6 cellular contexts compared by ENCODE assay signal in genomic region chr6:28266563-28266961, GRCh38. TPM values are rescaled to one million over a fixed set of nuclear protein-coding genes. Genes with fewer than 3 reads are reported as not detected.
DNase-seq lines count a peak whose midpoint lies in the region; ATAC-seq and TF ChIP-seq lines count a peak whose summit lies in the region.

No MANE protein-coding gene starts in this region.

- H3K9me3 ChIP-seq in HAP-1: no peaks in the 10 kb centered on the region

- H3K27ac Mint-ChIP-seq in stimulated activated effector memory CD8-positive, alpha-beta T cell treated with anti-CD3 and anti-CD28 coated beads, Interleukin-12 subunit alpha, Interleukin-12 subunit beta, amount 100 ng/mL, for 72 hours: no peak overlapping the region

- no peaks in the 10 kb centered on the region for H3K9me3 Mint-ChIP-seq in stimulated activated effector memory CD8-positive, alpha-beta T cell treated with anti-CD3 and anti-CD28 coated beads, Interleukin-12 subunit alpha, Interleukin-12 subunit beta, amount 100 ng/mL, for 72 hours

- TF ChIP-seq CTCF in dorsolateral prefrontal cortex (IDR thresholded peaks at IDR 0.05 in 54 of 56, conservative IDR thresholded peaks at IDR 0.05 in 2 of 56; ENCODE audit: low read depth in 1 of 56, partially characterized antibody in 56 of 56): no peak
- TF ChIP-seq CTCF in retinal pigment epithelial cell (conservative IDR thresholded peaks at IDR 0.05; ENCODE audit: low read depth, low read length): no peak

- ATAC-seq in GM18511 (IDR thresholded peaks at IDR 0.05; ENCODE audit: unreplicated experiment): no peak
- ATAC-seq in stimulated activated effector memory CD8-positive, alpha-beta T cell treated with anti-CD3 and anti-CD28 coated beads, Interleukin-12 subunit alpha, Interleukin-12 subunit beta, amount 100 ng/mL, for 72 hours: no peak

- H3K36me3 ChIP-seq in HAP-1 (replicated peaks): no peaks in the 10 kb centered on the region

- H3K4me1 ChIP-seq in HAP-1: peaks cover 8% of the 10 kb centered on the region

- DNase-seq in HAP-1 (ENCODE audit: low spot score in 2 of 2): no peak
- no peak for DNase-seq in dorsolateral prefrontal cortex
- DNase-seq in retinal pigment epithelial cell (ENCODE audit: low read depth): no peak
- no peak for DNase-seq in Kasumi-1 (lab: John Stamatoyannopoulos, UW)
- DNase-seq in stimulated activated effector memory CD8-positive, alpha-beta T cell treated with anti-CD3 and anti-CD28 coated beads, Interleukin-12 subunit alpha, Interleukin-12 subunit beta, amount 100 ng/mL, for 72 hours (ENCODE audit: low spot score in 2 of 2): no peak

- peak overlapping the region; percentile 61 to 98 (median 91) for H3K27ac ChIP-seq in dorsolateral prefrontal cortex

- H3K4me1 Mint-ChIP-seq in stimulated activated effector memory CD8-positive, alpha-beta T cell treated with anti-CD3 and anti-CD28 coated beads, Interleukin-12 subunit alpha, Interleukin-12 subunit beta, amount 100 ng/mL, for 72 hours: peaks cover 14% of the 10 kb centered on the region

- intact Hi-C loops in dorsolateral prefrontal cortex (cut with DNase I): loop anchor here in 1 of 2 donors (5.0 kb wide), 1 partner anchor 91 kb away; no protein-coding TSS in a partner anchor

- H3K4me3 ChIP-seq in HAP-1 (peak overlapping the region; percentile 84), dorsolateral prefrontal cortex (peak overlapping the region; percentile 55 to 99 (median 85)), retinal pigment epithelial cell (ENCODE audit: low read length) (peak overlapping the region; percentile 87)

- in situ Hi-C loops in HAP-1 (cut with MboI; ENCODE audit: low sequenced_read_pairs): loop anchor here (25.0 kb wide), 1 partner anchor 129 kb away; the partner anchor contains the start of gene ZKSCAN8

- peaks cover 3% of the 10 kb centered on the region; the same call in 1 of the 2 replicates for H3K27me3 ChIP-seq in HAP-1 (ENCODE audit: low read depth)
- H3K27me3 ChIP-seq in dorsolateral prefrontal cortex: no peaks in the 10 kb centered on the region

- H3K4me3 Mint-ChIP-seq in stimulated activated effector memory CD8-positive, alpha-beta T cell treated with anti-CD3 and anti-CD28 coated beads, Interleukin-12 subunit alpha, Interleukin-12 subunit beta, amount 100 ng/mL, for 72 hours: no peak overlapping the region

- H3K36me3 Mint-ChIP-seq in stimulated activated effector memory CD8-positive, alpha-beta T cell treated with anti-CD3 and anti-CD28 coated beads, Interleukin-12 subunit alpha, Interleukin-12 subunit beta, amount 100 ng/mL, for 72 hours: no peaks in the 10 kb centered on the region

RNA-seq across cellular contexts. Expression of gene ZSCAN26, which starts 0.4 kb away (rescaled TPM):
- 10 to 100 TPM; 22.8 to 52.6 (median 35.5) TPM for total RNA-seq in dorsolateral prefrontal cortex

RNA-seq across cellular contexts. Expression of gene NKAPL, which starts 7.5 kb away (rescaled TPM):
- 1 to 10 TPM; 1.2 to 6.0 (median 3.0) TPM for total RNA-seq in dorsolateral prefrontal cortex

RNA-seq across cellular contexts. Expression of gene ZKSCAN4, which starts 14.5 kb away (rescaled TPM):
- total RNA-seq in dorsolateral prefrontal cortex: 1 to 10 TPM; 3.5 to 8.7 (median 6.2) TPM

RNA-seq across cellular contexts. Expression of gene PGBD1, which starts 14.8 kb away (rescaled TPM):
- total RNA-seq in dorsolateral prefrontal cortex: 10 to 100 TPM in 113 of 120 experiments, 1 to 10 TPM in 7; 7.8 to 21.4 (median 13.0) TPM

RNA-seq across cellular contexts. Expression of gene ZSCAN9, which starts 41.5 kb away (rescaled TPM):
- 10 to 100 TPM in 85 of 120 experiments, 1 to 10 TPM in 35; 6.4 to 20.1 (median 11.0) TPM for total RNA-seq in dorsolateral prefrontal cortex
